15 cellular contexts compared by ENCODE assay signal in the genomic region with DNA sequence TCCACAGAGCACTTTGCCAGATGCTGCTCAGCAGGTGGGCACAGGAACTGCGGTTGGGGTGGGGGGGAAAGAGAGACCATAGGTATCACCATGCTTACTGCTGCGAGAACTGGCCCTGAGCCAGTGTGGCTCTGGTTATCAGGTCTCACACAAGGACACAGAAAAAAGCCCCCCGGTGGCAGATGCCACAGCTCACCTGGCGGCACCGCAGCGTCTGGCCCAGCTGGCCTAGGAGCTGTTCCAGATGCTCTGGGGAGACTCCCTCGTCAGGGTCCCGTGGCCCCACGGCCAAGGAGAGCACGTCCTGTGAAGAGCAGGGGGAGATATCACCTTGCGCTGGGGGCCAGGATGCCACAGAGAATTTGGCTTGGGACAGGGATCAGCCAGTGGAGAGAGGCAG. TPM values are rescaled to one million over a fixed set of nuclear protein-coding genes. Genes with fewer than 3 reads are reported as not detected.
DNase-seq lines count a peak whose midpoint lies in the region; ATAC-seq and TF ChIP-seq lines count a peak whose summit lies in the region.
"Had no signal": no experiment of that assay in that cellular context is flagged by ENCODE, and none has a peak within 500 bp of the region (broad histone marks: within the 10 kb centered on the region; RNA-seq: fewer than 3 reads in every experiment).

No MANE protein-coding gene starts in this region.

- no peaks in the 10 kb centered on the region for H3K9me3 ChIP-seq in adrenal gland (replicated peaks in 1 of 3)

- H3K27ac Mint-ChIP-seq in activated naive CD8-positive, alpha-beta T cell treated with anti-CD3 and anti-CD28 coated beads, Interleukin-2, amount 10 ng/mL, durations not matched to agents 7 days and 5 days = no peak overlapping the region
- H3K27ac Mint-ChIP-seq in activated naive CD8-positive, alpha-beta T cell treated with anti-CD3 and anti-CD28 coated beads for 36 hours = no peak overlapping the region
- no peak overlapping the region for H3K27ac Mint-ChIP-seq in type B pancreatic cell
- H3K27ac Mint-ChIP-seq in stimulated activated naive B cell treated with anti-CD40 and anti-IgM and Interleukin-4, amounts not matched to agents 10 μg/mL and 1 μg/mL and 100 μg/mL, for 72 hours = no peak overlapping the region
- H3K27ac Mint-ChIP-seq: B cell had no signal

- no peak for TF ChIP-seq POLR2A in adrenal gland (IDR thresholded peaks at IDR 0.05)

- WGBS in adrenal gland, 4 donors = 85 to 87% (median 86%) methylated on average over 3 to 11 of the region's 11 CpGs

- peaks cover 14% of the 10 kb centered on the region for H3K36me3 Mint-ChIP-seq in activated naive CD8-positive, alpha-beta T cell treated with anti-CD3 and anti-CD28 coated beads, Interleukin-2, amount 10 ng/mL, durations not matched to agents 7 days and 5 days
- peaks cover 3% of the 10 kb centered on the region for H3K36me3 Mint-ChIP-seq in activated naive CD8-positive, alpha-beta T cell treated with anti-CD3 and anti-CD28 coated beads for 36 hours
- peaks cover 15% of the 10 kb centered on the region for H3K36me3 Mint-ChIP-seq in type B pancreatic cell
- H3K36me3 Mint-ChIP-seq in stimulated activated naive B cell treated with anti-CD40 and anti-IgM and Interleukin-4, amounts not matched to agents 10 μg/mL and 1 μg/mL and 100 μg/mL, for 72 hours = peaks cover 39 to 45% of the 10 kb centered on the region in 2 donors

- no peaks in the 10 kb centered on the region for H3K27me3 ChIP-seq in adrenal gland

- ATAC-seq in activated naive CD8-positive, alpha-beta T cell treated with anti-CD3 and anti-CD28 coated beads, Interleukin-2, amount 10 ng/mL, durations not matched to agents 7 days and 5 days (ENCODE audit: low read depth) = peak; percentile 16
- ATAC-seq in stimulated activated naive B cell treated with anti-CD40 and anti-IgM and Interleukin-4, amounts not matched to agents 10 μg/mL and 1 μg/mL and 100 μg/mL, for 72 hours (replicated peaks) = no peak

- no peaks in the 10 kb centered on the region for H3K27me3 Mint-ChIP-seq in activated naive CD8-positive, alpha-beta T cell treated with anti-CD3 and anti-CD28 coated beads, Interleukin-2, amount 10 ng/mL, durations not matched to agents 7 days and 5 days
- H3K27me3 Mint-ChIP-seq in activated naive CD8-positive, alpha-beta T cell treated with anti-CD3 and anti-CD28 coated beads for 36 hours = no peaks in the 10 kb centered on the region
- no peaks in the 10 kb centered on the region for H3K27me3 Mint-ChIP-seq in type B pancreatic cell
- no peaks in the 10 kb centered on the region for H3K27me3 Mint-ChIP-seq in stimulated activated naive B cell treated with anti-CD40 and anti-IgM and Interleukin-4, amounts not matched to agents 10 μg/mL and 1 μg/mL and 100 μg/mL, for 72 hours
- H3K27me3 Mint-ChIP-seq: B cell; CD4-positive, alpha-beta memory T cell had no signal

- no peaks in the 10 kb centered on the region for H3K4me1 ChIP-seq in adrenal gland (replicated peaks in 1 of 2)

- intact Hi-C loops in adrenal gland (cut with DNase I) = no loop called here

- POLR2A ChIA-PET in activated naive CD8-positive, alpha-beta T cell treated with anti-CD3 and anti-CD28 coated beads, Interleukin-2, amount 10 ng/mL, durations not matched to agents 7 days and 5 days (lab: Charles Lee) = interaction anchor here (0.6 to 1.0 kb wide), 3 partner anchors 9 to 11 kb away, joined by 3 read pairs; no protein-coding TSS in a partner anchor

- H3K4me3 ChIP-seq in adrenal gland = no peak overlapping the region

- H3K9me3 Mint-ChIP-seq in activated naive CD8-positive, alpha-beta T cell treated with anti-CD3 and anti-CD28 coated beads, Interleukin-2, amount 10 ng/mL, durations not matched to agents 7 days and 5 days = no peaks in the 10 kb centered on the region
- H3K9me3 Mint-ChIP-seq in activated naive CD8-positive, alpha-beta T cell treated with anti-CD3 and anti-CD28 coated beads for 36 hours = no peaks in the 10 kb centered on the region
- H3K9me3 Mint-ChIP-seq in type B pancreatic cell = no peaks in the 10 kb centered on the region
- no peaks in the 10 kb centered on the region for H3K9me3 Mint-ChIP-seq in stimulated activated naive B cell treated with anti-CD40 and anti-IgM and Interleukin-4, amounts not matched to agents 10 μg/mL and 1 μg/mL and 100 μg/mL, for 72 hours
- H3K9me3 Mint-ChIP-seq: CD4-positive, alpha-beta memory T cell had no signal

- peaks cover 0 to 87% of the 10 kb centered on the region in 2 donors for H3K36me3 ChIP-seq in adrenal gland (replicated peaks in 1 of 2)

- TF ChIP-seq CTCF in type B pancreatic cell (conservative IDR thresholded peaks at IDR 0.05) = no peak
- TF ChIP-seq CTCF in adrenal gland (IDR thresholded peaks at IDR 0.05) = no peak

- H3K27ac ChIP-seq in adrenal gland = no peak overlapping the region

- H3K4me3 Mint-ChIP-seq in activated naive CD8-positive, alpha-beta T cell treated with anti-CD3 and anti-CD28 coated beads, Interleukin-2, amount 10 ng/mL, durations not matched to agents 7 days and 5 days = no peak overlapping the region
- no peak overlapping the region for H3K4me3 Mint-ChIP-seq in activated naive CD8-positive, alpha-beta T cell treated with anti-CD3 and anti-CD28 coated beads for 36 hours
- H3K4me3 Mint-ChIP-seq in type B pancreatic cell = no peak overlapping the region
- no peak overlapping the region for H3K4me3 Mint-ChIP-seq in stimulated activated naive B cell treated with anti-CD40 and anti-IgM and Interleukin-4, amounts not matched to agents 10 μg/mL and 1 μg/mL and 100 μg/mL, for 72 hours
- H3K4me3 Mint-ChIP-seq: B cell; CD4-positive, alpha-beta memory T cell had no signal

- H3K4me1 Mint-ChIP-seq in activated naive CD8-positive, alpha-beta T cell treated with anti-CD3 and anti-CD28 coated beads, Interleukin-2, amount 10 ng/mL, durations not matched to agents 7 days and 5 days = no peaks in the 10 kb centered on the region
- no peaks in the 10 kb centered on the region for H3K4me1 Mint-ChIP-seq in activated naive CD8-positive, alpha-beta T cell treated with anti-CD3 and anti-CD28 coated beads for 36 hours
- H3K4me1 Mint-ChIP-seq in type B pancreatic cell (ENCODE audit: unreplicated experiment) = no peaks in the 10 kb centered on the region
- peaks cover 0 to 2% of the 10 kb centered on the region in 2 donors for H3K4me1 Mint-ChIP-seq in stimulated activated naive B cell treated with anti-CD40 and anti-IgM and Interleukin-4, amounts not matched to agents 10 μg/mL and 1 μg/mL and 100 μg/mL, for 72 hours
- H3K4me1 Mint-ChIP-seq: B cell had no signal

- DNase-seq in activated naive CD8-positive, alpha-beta T cell treated with anti-CD3 and anti-CD28 coated beads, Interleukin-2, amount 10 ng/mL, durations not matched to agents 7 days and 5 days = no peak
- DNase-seq in activated naive CD8-positive, alpha-beta T cell treated with anti-CD3 and anti-CD28 coated beads for 36 hours = no peak
- DNase-seq in NCI-H146 treated with DMSO at 0.1 percent for 48 hours (lab: John Stamatoyannopoulos, UW; ENCODE audit: unreplicated experiment) = peak; percentile 28
- peak; percentile 70 for DNase-seq in NCI-H69 (lab: John Stamatoyannopoulos, UW)
- DNase-seq in type B pancreatic cell (ENCODE audit: extremely low spot score, unreplicated experiment) = peak; percentile 62
- no peak for DNase-seq in stimulated activated naive B cell treated with anti-CD40 and anti-IgM and Interleukin-4, amounts not matched to agents 10 μg/mL and 1 μg/mL and 100 μg/mL, for 72 hours
- DNase-seq in adrenal gland = no peak
- DNase-seq: CD4-positive, alpha-beta memory T cell; EL; Kasumi-1; NCI-H1436; NCI-H774; SHP77 treated with DMSO at 0.1 percent for 48 hours; T-helper 2 cell had no signal

RNA-seq across cellular contexts. Expression of a gene that starts 10.8 kb away (rescaled TPM):
- total RNA-seq in activated naive CD8-positive, alpha-beta T cell treated with anti-CD3 and anti-CD28 coated beads, Interleukin-2, amount 10 ng/mL, durations not matched to agents 7 days and 5 days = 10 to 100 TPM; 33.2 to 35.7 TPM
- 10 to 100 TPM; 14.3 to 17.9 TPM for total RNA-seq in activated naive CD8-positive, alpha-beta T cell treated with anti-CD3 and anti-CD28 coated beads for 36 hours
- 25.8 and 37.2 TPM in 2 replicates for total RNA-seq in type B pancreatic cell (ENCODE audit: low replicate concordance)
- total RNA-seq in adrenal gland = 10 to 100 TPM in 7 of 8 donors, 1 to 10 TPM in 1; 9.9 to 32.6 (median 13.5) TPM
- 10 to 100 TPM in 2 of 3 donors, 1 to 10 TPM in 1; 3.6 to 40.8 (median 24.4) TPM for polyA plus RNA-seq in adrenal gland

Comparison
In these comparisons a context has a peak if more than half of its experiments do, and no peak if none do; other contexts are left out.
1. DNase-seq: peak in NCI-H146 treated with DMSO at 0.1 percent for 48 hours (single experiment), NCI-H69 (single experiment) and type B pancreatic cell (single experiment); none in activated naive CD8-positive, alpha-beta T cell treated with anti-CD3 and anti-CD28 coated beads, Interleukin-2, amount 10 ng/mL, durations not matched to agents 7 days and 5 days (single experiment), activated naive CD8-positive, alpha-beta T cell treated with anti-CD3 and anti-CD28 coated beads for 36 hours (single experiment), stimulated activated naive B cell treated with anti-CD40 and anti-IgM and Interleukin-4, amounts not matched to agents 10 μg/mL and 1 μg/mL and 100 μg/mL, for 72 hours (single experiment) and adrenal gland (0 of 7).